Comparison of ENCODE assay signal across 17 cellular contexts in genomic region chr7:22566592-22566991, GRCh38.
"Had no signal": no experiment of that assay in that cellular context is flagged by ENCODE, and none has a peak within 500 bp of the region (broad histone marks: within the 10 kb centered on the region; RNA-seq: fewer than 3 reads in every experiment).

No MANE protein-coding gene starts in this region.

- H3K4me3 Mint-ChIP-seq: immature natural killer cell had no signal

- H3K4me3 ChIP-seq: lung, mucosa of descending colon, transverse colon had no signal

- H3K36me3 Mint-ChIP-seq: immature natural killer cell had no signal

- H3K9me3 ChIP-seq: mucosa of descending colon, neutrophil, transverse colon had no signal

- DNase-seq: activated CD4-positive, alpha-beta T cell treated with anti-CD3 and anti-CD28 coated beads, Interleukin-2, amount 50 U/mL, for 1 hour; activated naive CD4-positive, alpha-beta T cell; activated naive CD8-positive, alpha-beta T cell treated with anti-CD3 and anti-CD28 coated beads, Interleukin-2, amount 10 ng/mL, durations not matched to agents 7 days and 5 days; effector memory CD4-positive, alpha-beta T cell; foreskin fibroblast; glutamatergic neuron; immature natural killer cell; naive thymus-derived CD4-positive, alpha-beta T cell; posterior cingulate gyrus; stimulated activated CD4-positive, alpha-beta T cell treated with anti-CD3 and anti-CD28 coated beads, Interleukin-4, amount 100 ng/mL, for 1 hour; stimulated activated naive CD4-positive, alpha-beta T cell; transverse colon had no signal

- H3K27ac ChIP-seq: neutrophil, transverse colon had no signal

- H3K27ac Mint-ChIP-seq: activated T-helper 1 cell treated with anti-CD3 and anti-CD28 coated beads, Interleukin-12 subunit alpha, Interleukin-12 subunit beta, Interleukin-2, Interleukin-4 antibody, amounts not matched to agents 30 ng/mL and 10 ng/mL and 1 ng/mL, durations not matched to agents 14 hours and 24 hours and 36 hours; immature natural killer cell; naive thymus-derived CD4-positive, alpha-beta T cell had no signal

- ATAC-seq: activated CD4-positive, CD25-positive, alpha-beta regulatory T cell treated with anti-CD3 and anti-CD28 coated beads, Interleukin-2, amount 50 U/mL, for 24 hours; naive thymus-derived CD4-positive, alpha-beta T cell had no signal

- H3K36me3 ChIP-seq: neutrophil, transverse colon had no signal

- H3K9me3 Mint-ChIP-seq: activated naive CD8-positive, alpha-beta T cell treated with anti-CD3 and anti-CD28 coated beads, Interleukin-2, amount 10 ng/mL, durations not matched to agents 7 days and 5 days; activated T-helper 1 cell treated with anti-CD3 and anti-CD28 coated beads, Interleukin-12 subunit alpha, Interleukin-12 subunit beta, Interleukin-2, Interleukin-4 antibody, amounts not matched to agents 30 ng/mL and 10 ng/mL and 1 ng/mL, durations not matched to agents 14 hours and 24 hours and 36 hours; immature natural killer cell had no signal
